In the genomic region with DNA sequence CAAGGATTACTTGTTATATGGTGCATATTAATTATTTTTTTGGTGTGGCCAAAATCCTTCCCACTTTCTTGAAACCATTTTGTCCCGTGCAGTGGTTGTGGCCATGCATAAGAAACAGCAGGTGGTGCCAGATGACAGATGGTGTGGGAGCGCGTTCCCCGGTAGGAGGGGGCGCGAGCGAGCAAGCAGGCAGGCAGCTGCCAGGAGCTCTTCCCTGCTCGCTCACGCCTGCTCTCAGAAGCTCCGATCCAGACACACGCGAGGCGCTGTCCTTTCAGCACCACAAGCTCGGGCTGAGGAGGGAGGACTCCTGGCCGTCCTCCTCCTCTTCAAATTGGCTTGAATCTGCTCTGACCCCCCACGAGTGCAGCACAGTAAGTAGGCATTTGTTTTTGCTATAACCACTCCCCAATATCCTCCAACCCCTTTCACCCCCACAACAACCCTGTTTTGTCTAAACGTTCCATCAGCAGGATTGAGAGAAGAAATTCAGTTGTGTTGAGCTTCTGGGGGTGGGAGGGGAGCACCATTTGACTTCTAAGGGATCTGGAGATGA, we compare ENCODE assay signal across 1 cellular context.
TF ChIP-seq lines count a peak whose summit lies in the region.

A gene (plus strand): TSS at position 237 of the 556 bp plus-strand sequence. CDS start 1,050 bp downstream, outside the sequence.

TF ChIP-seq in HEK293, 187 proteins besides CTCF, POLR2A, EP300 and RAD21 (continued from another document and continues in another):
- TF ChIP-seq, protein P1, sequence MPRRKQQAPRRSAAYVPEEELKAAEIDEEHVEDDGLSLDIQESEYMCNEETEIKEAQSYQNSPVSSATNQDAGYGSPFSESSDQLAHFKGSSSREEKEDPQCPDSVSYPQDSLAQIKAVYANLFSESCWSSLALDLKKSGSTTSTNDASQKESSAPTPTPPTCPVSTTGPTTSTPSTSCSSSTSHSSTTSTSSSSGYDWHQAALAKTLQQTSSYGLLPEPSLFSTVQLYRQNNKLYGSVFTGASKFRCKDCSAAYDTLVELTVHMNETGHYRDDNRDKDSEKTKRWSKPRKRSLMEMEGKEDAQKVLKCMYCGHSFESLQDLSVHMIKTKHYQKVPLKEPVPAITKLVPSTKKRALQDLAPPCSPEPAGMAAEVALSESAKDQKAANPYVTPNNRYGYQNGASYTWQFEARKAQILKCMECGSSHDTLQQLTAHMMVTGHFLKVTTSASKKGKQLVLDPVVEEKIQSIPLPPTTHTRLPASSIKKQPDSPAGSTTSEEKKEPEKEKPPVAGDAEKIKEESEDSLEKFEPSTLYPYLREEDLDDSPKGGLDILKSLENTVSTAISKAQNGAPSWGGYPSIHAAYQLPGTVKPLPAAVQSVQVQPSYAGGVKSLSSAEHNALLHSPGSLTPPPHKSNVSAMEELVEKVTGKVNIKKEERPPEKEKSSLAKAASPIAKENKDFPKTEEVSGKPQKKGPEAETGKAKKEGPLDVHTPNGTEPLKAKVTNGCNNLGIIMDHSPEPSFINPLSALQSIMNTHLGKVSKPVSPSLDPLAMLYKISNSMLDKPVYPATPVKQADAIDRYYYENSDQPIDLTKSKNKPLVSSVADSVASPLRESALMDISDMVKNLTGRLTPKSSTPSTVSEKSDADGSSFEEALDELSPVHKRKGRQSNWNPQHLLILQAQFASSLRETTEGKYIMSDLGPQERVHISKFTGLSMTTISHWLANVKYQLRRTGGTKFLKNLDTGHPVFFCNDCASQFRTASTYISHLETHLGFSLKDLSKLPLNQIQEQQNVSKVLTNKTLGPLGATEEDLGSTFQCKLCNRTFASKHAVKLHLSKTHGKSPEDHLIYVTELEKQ (tag by site-specific recombination; IDR thresholded peaks at IDR 0.05; ENCODE audit: borderline replicate concordance): no peak
- TF ChIP-seq, protein P2, sequence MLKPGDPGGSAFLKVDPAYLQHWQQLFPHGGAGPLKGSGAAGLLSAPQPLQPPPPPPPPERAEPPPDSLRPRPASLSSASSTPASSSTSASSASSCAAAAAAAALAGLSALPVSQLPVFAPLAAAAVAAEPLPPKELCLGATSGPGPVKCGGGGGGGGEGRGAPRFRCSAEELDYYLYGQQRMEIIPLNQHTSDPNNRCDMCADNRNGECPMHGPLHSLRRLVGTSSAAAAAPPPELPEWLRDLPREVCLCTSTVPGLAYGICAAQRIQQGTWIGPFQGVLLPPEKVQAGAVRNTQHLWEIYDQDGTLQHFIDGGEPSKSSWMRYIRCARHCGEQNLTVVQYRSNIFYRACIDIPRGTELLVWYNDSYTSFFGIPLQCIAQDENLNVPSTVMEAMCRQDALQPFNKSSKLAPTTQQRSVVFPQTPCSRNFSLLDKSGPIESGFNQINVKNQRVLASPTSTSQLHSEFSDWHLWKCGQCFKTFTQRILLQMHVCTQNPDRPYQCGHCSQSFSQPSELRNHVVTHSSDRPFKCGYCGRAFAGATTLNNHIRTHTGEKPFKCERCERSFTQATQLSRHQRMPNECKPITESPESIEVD (tag by site-specific recombination; IDR thresholded peaks at IDR 0.05): no peak
- TF ChIP-seq, protein P3, sequence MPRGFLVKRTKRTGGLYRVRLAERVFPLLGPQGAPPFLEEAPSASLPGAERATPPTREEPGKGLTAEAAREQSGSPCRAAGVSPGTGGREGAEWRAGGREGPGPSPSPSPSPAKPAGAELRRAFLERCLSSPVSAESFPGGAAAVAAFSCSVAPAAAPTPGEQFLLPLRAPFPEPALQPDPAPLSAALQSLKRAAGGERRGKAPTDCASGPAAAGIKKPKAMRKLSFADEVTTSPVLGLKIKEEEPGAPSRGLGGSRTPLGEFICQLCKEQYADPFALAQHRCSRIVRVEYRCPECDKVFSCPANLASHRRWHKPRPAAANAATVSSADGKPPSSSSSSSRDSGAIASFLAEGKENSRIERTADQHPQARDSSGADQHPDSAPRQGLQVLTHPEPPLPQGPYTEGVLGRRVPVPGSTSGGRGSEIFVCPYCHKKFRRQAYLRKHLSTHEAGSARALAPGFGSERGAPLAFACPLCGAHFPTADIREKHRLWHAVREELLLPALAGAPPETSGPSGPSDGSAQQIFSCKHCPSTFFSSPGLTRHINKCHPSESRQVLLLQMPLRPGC (tag by site-specific recombination; IDR thresholded peaks at IDR 0.05): no peak
- TF ChIP-seq ZNF394 (tag by site-specific recombination; IDR thresholded peaks at IDR 0.05; ENCODE audit: borderline replicate concordance) (peak; percentile 22; the same call in 1 of the 2 replicates), ZNF610 (tag by site-specific recombination; IDR thresholded peaks at IDR 0.05; ENCODE audit: borderline replicate concordance) (peak; percentile 78), ZNF600 (tag by site-specific recombination; IDR thresholded peaks at IDR 0.05) (peak; percentile 67), ZFHX2 (tag by site-specific recombination; conservative IDR thresholded peaks at IDR 0.05) (peak; percentile 50), KLF9 (tag by site-specific recombination; IDR thresholded peaks at IDR 0.05; ENCODE audit: low read depth) (no peak), ZFP41 (tag by site-specific recombination; IDR thresholded peaks at IDR 0.05; ENCODE audit: borderline replicate concordance) (no peak), ZNF677 (tag by site-specific recombination; IDR thresholded peaks at IDR 0.05) (no peak), KLF7 (tag by site-specific recombination; IDR thresholded peaks at IDR 0.05; ENCODE audit: borderline replicate concordance) (no peak), ZNF302 (tag by site-specific recombination; IDR thresholded peaks at IDR 0.05; ENCODE audit: low read depth) (no peak), ZSCAN16 (tag by site-specific recombination; IDR thresholded peaks at IDR 0.05) (no peak), REPIN1 (tag by site-specific recombination; IDR thresholded peaks at IDR 0.05; ENCODE audit: low read depth) (no peak), ZNF664 (tag by site-specific recombination; IDR thresholded peaks at IDR 0.05) (no peak), SALL2 (tag by site-specific recombination; IDR thresholded peaks at IDR 0.05; ENCODE audit: borderline replicate concordance) (no peak)
- TF ChIP-seq, protein P4, sequence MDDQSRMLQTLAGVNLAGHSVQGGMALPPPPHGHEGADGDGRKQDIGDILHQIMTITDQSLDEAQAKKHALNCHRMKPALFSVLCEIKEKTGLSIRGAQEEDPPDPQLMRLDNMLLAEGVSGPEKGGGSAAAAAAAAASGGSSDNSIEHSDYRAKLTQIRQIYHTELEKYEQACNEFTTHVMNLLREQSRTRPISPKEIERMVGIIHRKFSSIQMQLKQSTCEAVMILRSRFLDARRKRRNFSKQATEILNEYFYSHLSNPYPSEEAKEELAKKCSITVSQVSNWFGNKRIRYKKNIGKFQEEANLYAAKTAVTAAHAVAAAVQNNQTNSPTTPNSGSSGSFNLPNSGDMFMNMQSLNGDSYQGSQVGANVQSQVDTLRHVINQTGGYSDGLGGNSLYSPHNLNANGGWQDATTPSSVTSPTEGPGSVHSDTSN (CRISPR knock-in tag; IDR thresholded peaks at IDR 0.05): peak; percentile 84; the same call in 1 of the 2 replicates
- TF ChIP-seq, protein P5, sequence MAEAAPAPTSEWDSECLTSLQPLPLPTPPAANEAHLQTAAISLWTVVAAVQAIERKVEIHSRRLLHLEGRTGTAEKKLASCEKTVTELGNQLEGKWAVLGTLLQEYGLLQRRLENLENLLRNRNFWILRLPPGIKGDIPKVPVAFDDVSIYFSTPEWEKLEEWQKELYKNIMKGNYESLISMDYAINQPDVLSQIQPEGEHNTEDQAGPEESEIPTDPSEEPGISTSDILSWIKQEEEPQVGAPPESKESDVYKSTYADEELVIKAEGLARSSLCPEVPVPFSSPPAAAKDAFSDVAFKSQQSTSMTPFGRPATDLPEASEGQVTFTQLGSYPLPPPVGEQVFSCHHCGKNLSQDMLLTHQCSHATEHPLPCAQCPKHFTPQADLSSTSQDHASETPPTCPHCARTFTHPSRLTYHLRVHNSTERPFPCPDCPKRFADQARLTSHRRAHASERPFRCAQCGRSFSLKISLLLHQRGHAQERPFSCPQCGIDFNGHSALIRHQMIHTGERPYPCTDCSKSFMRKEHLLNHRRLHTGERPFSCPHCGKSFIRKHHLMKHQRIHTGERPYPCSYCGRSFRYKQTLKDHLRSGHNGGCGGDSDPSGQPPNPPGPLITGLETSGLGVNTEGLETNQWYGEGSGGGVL (tag by site-specific recombination; IDR thresholded peaks at IDR 0.05): no peak
- TF ChIP-seq, protein P6, sequence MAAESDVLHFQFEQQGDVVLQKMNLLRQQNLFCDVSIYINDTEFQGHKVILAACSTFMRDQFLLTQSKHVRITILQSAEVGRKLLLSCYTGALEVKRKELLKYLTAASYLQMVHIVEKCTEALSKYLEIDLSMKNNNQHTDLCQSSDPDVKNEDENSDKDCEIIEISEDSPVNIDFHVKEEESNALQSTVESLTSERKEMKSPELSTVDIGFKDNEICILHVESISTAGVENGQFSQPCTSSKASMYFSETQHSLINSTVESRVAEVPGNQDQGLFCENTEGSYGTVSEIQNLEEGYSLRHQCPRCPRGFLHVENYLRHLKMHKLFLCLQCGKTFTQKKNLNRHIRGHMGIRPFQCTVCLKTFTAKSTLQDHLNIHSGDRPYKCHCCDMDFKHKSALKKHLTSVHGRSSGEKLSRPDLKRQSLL (tag by site-specific recombination; IDR thresholded peaks at IDR 0.05): no peak
- TF ChIP-seq, protein P7, sequence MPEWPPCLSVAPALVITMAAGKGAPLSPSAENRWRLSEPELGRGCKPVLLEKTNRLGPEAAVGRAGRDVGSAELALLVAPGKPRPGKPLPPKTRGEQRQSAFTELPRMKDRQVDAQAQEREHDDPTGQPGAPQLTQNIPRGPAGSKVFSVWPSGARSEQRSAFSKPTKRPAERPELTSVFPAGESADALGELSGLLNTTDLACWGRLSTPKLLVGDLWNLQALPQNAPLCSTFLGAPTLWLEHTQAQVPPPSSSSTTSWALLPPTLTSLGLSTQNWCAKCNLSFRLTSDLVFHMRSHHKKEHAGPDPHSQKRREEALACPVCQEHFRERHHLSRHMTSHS (tag by site-specific recombination; IDR thresholded peaks at IDR 0.05): no peak
- TF ChIP-seq, protein P8, sequence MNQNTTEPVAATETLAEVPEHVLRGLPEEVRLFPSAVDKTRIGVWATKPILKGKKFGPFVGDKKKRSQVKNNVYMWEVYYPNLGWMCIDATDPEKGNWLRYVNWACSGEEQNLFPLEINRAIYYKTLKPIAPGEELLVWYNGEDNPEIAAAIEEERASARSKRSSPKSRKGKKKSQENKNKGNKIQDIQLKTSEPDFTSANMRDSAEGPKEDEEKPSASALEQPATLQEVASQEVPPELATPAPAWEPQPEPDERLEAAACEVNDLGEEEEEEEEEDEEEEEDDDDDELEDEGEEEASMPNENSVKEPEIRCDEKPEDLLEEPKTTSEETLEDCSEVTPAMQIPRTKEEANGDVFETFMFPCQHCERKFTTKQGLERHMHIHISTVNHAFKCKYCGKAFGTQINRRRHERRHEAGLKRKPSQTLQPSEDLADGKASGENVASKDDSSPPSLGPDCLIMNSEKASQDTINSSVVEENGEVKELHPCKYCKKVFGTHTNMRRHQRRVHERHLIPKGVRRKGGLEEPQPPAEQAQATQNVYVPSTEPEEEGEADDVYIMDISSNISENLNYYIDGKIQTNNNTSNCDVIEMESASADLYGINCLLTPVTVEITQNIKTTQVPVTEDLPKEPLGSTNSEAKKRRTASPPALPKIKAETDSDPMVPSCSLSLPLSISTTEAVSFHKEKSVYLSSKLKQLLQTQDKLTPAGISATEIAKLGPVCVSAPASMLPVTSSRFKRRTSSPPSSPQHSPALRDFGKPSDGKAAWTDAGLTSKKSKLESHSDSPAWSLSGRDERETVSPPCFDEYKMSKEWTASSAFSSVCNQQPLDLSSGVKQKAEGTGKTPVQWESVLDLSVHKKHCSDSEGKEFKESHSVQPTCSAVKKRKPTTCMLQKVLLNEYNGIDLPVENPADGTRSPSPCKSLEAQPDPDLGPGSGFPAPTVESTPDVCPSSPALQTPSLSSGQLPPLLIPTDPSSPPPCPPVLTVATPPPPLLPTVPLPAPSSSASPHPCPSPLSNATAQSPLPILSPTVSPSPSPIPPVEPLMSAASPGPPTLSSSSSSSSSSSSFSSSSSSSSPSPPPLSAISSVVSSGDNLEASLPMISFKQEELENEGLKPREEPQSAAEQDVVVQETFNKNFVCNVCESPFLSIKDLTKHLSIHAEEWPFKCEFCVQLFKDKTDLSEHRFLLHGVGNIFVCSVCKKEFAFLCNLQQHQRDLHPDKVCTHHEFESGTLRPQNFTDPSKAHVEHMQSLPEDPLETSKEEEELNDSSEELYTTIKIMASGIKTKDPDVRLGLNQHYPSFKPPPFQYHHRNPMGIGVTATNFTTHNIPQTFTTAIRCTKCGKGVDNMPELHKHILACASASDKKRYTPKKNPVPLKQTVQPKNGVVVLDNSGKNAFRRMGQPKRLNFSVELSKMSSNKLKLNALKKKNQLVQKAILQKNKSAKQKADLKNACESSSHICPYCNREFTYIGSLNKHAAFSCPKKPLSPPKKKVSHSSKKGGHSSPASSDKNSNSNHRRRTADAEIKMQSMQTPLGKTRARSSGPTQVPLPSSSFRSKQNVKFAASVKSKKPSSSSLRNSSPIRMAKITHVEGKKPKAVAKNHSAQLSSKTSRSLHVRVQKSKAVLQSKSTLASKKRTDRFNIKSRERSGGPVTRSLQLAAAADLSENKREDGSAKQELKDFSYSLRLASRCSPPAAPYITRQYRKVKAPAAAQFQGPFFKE (tag by site-specific recombination; IDR thresholded peaks at IDR 0.05; ENCODE audit: borderline replicate concordance): no peak
- TF ChIP-seq, protein P9, sequence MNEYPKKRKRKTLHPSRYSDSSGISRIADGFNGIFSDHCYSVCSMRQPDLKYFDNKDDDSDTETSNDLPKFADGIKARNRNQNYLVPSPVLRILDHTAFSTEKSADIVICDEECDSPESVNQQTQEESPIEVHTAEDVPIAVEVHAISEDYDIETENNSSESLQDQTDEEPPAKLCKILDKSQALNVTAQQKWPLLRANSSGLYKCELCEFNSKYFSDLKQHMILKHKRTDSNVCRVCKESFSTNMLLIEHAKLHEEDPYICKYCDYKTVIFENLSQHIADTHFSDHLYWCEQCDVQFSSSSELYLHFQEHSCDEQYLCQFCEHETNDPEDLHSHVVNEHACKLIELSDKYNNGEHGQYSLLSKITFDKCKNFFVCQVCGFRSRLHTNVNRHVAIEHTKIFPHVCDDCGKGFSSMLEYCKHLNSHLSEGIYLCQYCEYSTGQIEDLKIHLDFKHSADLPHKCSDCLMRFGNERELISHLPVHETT (tag by site-specific recombination; IDR thresholded peaks at IDR 0.05): no peak
- TF ChIP-seq, protein P10, sequence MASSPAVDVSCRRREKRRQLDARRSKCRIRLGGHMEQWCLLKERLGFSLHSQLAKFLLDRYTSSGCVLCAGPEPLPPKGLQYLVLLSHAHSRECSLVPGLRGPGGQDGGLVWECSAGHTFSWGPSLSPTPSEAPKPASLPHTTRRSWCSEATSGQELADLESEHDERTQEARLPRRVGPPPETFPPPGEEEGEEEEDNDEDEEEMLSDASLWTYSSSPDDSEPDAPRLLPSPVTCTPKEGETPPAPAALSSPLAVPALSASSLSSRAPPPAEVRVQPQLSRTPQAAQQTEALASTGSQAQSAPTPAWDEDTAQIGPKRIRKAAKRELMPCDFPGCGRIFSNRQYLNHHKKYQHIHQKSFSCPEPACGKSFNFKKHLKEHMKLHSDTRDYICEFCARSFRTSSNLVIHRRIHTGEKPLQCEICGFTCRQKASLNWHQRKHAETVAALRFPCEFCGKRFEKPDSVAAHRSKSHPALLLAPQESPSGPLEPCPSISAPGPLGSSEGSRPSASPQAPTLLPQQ (tag by site-specific recombination; IDR thresholded peaks at IDR 0.05): peak; percentile 32; the same call in 1 of the 2 replicates
- TF ChIP-seq, protein P11, sequence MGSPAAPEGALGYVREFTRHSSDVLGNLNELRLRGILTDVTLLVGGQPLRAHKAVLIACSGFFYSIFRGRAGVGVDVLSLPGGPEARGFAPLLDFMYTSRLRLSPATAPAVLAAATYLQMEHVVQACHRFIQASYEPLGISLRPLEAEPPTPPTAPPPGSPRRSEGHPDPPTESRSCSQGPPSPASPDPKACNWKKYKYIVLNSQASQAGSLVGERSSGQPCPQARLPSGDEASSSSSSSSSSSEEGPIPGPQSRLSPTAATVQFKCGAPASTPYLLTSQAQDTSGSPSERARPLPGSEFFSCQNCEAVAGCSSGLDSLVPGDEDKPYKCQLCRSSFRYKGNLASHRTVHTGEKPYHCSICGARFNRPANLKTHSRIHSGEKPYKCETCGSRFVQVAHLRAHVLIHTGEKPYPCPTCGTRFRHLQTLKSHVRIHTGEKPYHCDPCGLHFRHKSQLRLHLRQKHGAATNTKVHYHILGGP (tag by site-specific recombination; IDR thresholded peaks at IDR 0.05): no peak
